ENCODE assay signal across 1 cellular context in genomic region chr17:72985882-72986720, GRCh38.
TF ChIP-seq lines count a peak whose summit lies in the region.

No MANE protein-coding gene starts in this region.

TF ChIP-seq in GM23338, 12 proteins besides CTCF, POLR2A, EP300 and RAD21 (continued from another document):
- TF ChIP-seq, protein P1, sequence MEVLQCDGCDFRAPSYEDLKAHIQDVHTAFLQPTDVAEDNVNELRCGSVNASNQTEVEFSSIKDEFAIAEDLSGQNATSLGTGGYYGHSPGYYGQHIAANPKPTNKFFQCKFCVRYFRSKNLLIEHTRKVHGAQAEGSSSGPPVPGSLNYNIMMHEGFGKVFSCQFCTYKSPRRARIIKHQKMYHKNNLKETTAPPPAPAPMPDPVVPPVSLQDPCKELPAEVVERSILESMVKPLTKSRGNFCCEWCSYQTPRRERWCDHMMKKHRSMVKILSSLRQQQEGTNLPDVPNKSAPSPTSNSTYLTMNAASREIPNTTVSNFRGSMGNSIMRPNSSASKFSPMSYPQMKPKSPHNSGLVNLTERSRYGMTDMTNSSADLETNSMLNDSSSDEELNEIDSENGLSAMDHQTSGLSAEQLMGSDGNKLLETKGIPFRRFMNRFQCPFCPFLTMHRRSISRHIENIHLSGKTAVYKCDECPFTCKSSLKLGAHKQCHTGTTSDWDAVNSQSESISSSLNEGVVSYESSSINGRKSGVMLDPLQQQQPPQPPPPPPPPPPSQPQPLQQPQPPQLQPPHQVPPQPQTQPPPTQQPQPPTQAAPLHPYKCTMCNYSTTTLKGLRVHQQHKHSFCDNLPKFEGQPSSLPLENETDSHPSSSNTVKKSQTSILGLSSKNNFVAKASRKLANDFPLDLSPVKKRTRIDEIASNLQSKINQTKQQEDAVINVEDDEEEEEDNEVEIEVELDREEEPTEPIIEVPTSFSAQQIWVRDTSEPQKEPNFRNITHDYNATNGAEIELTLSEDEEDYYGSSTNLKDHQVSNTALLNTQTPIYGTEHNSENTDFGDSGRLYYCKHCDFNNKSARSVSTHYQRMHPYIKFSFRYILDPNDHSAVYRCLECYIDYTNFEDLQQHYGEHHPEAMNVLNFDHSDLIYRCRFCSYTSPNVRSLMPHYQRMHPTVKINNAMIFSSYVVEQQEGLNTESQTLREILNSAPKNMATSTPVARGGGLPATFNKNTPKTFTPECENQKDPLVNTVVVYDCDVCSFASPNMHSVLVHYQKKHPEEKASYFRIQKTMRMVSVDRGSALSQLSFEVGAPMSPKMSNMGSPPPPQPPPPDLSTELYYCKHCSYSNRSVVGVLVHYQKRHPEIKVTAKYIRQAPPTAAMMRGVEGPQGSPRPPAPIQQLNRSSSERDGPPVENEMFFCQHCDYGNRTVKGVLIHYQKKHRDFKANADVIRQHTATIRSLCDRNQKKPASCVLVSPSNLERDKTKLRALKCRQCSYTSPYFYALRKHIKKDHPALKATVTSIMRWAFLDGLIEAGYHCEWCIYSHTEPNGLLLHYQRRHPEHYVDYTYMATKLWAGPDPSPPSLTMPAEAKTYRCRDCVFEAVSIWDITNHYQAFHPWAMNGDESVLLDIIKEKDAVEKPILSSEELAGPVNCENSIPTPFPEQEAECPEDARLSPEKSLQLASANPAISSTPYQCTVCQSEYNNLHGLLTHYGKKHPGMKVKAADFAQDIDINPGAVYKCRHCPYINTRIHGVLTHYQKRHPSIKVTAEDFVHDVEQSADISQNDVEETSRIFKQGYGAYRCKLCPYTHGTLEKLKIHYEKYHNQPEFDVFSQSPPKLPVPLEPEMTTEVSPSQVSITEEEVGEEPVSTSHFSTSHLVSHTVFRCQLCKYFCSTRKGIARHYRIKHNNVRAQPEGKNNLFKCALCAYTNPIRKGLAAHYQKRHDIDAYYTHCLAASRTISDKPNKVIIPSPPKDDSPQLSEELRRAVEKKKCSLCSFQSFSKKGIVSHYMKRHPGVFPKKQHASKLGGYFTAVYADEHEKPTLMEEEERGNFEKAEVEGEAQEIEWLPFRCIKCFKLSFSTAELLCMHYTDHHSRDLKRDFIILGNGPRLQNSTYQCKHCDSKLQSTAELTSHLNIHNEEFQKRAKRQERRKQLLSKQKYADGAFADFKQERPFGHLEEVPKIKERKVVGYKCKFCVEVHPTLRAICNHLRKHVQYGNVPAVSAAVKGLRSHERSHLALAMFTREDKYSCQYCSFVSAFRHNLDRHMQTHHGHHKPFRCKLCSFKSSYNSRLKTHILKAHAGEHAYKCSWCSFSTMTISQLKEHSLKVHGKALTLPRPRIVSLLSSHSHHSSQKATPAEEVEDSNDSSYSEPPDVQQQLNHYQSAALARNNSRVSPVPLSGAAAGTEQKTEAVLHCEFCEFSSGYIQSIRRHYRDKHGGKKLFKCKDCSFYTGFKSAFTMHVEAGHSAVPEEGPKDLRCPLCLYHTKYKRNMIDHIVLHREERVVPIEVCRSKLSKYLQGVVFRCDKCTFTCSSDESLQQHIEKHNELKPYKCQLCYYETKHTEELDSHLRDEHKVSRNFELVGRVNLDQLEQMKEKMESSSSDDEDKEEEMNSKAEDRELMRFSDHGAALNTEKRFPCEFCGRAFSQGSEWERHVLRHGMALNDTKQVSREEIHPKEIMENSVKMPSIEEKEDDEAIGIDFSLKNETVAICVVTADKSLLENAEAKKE (CRISPR knock-in tag; IDR thresholded peaks at IDR 0.05) = no peak
- no peak for TF ChIP-seq ZNF331 (CRISPR knock-in tag; IDR thresholded peaks at IDR 0.05; ENCODE audit: low read depth)
- no peak for TF ChIP-seq JUNB (IDR thresholded peaks at IDR 0.05; ENCODE audit: unreplicated experiment)
- no peak for TF ChIP-seq NANOG (IDR thresholded peaks at IDR 0.05; ENCODE audit: borderline replicate concordance)
